In genomic region chr6:17846762-17847161, GRCh38 we compare ENCODE assay signal across 35 cellular contexts.
"Had no signal": no experiment of that assay in that cellular context is flagged by ENCODE, and none has a peak within 500 bp of the region (broad histone marks: within the 10 kb centered on the region; RNA-seq: fewer than 3 reads in every experiment).

No MANE protein-coding gene starts in this region.

- H3K4me3 ChIP-seq: ascending aorta, cardiac muscle cell had no signal

- H3K4me1 Mint-ChIP-seq: activated B cell treated with CpG ODN at 0.5 μM for 24 hours; activated CD4-positive, alpha-beta T cell treated with anti-CD3 and anti-CD28 coated beads, Interleukin-2, amount 10 ng/mL, durations not matched to agents 24 days and 14 days; activated naive CD4-positive, alpha-beta T cell treated with anti-CD3 and anti-CD28 coated beads, Interleukin-2, amount 50 U/mL, for 24 hours; activated naive CD8-positive, alpha-beta T cell treated with anti-CD3 and anti-CD28 coated beads, Interleukin-2, amount 10 ng/mL, durations not matched to agents 7 days and 5 days; activated naive CD8-positive, alpha-beta T cell treated with anti-CD3 and anti-CD28 coated beads, Interleukin-2, amount 50 U/mL, for 24 hours; brain had no signal

- ATAC-seq: activated CD8-positive, alpha-beta memory T cell treated with anti-CD3 and anti-CD28 coated beads, Interleukin-2, amount 10 ng/mL, durations not matched to agents 7 days and 5 days; activated CD8-positive, alpha-beta T cell treated with anti-CD3 and anti-CD28 coated beads, Interleukin-2, amount 10 ng/mL, durations not matched to agents 7 days and 5 days; activated naive CD8-positive, alpha-beta T cell treated with anti-CD3 and anti-CD28 coated beads, Interleukin-2, amount 50 U/mL, for 24 hours had no signal

- H3K4me3 Mint-ChIP-seq: activated B cell treated with CpG ODN at 0.5 μM for 24 hours; activated CD4-positive, alpha-beta memory T cell treated with anti-CD3 and anti-CD28 coated beads, Interleukin-2, amount 10 ng/mL, durations not matched to agents 7 days and 5 days; activated CD4-positive, alpha-beta T cell treated with anti-CD3 and anti-CD28 coated beads, Interleukin-2, amount 10 ng/mL, durations not matched to agents 24 days and 14 days; activated CD8-positive, alpha-beta memory T cell treated with anti-CD3 and anti-CD28 coated beads, Interleukin-2, amount 10 ng/mL, durations not matched to agents 7 days and 5 days; activated CD8-positive, alpha-beta T cell treated with anti-CD3 and anti-CD28 coated beads, Interleukin-2, amount 10 ng/mL, durations not matched to agents 7 days and 5 days; activated naive CD4-positive, alpha-beta T cell treated with anti-CD3 and anti-CD28 coated beads, Interleukin-2, amount 10 ng/mL, durations not matched to agents 7 days and 5 days; activated naive CD4-positive, alpha-beta T cell treated with anti-CD3 and anti-CD28 coated beads, Interleukin-2, amount 50 U/mL, for 24 hours; activated naive CD8-positive, alpha-beta T cell; activated naive CD8-positive, alpha-beta T cell treated with anti-CD3 and anti-CD28 coated beads, Interleukin-2, amount 10 ng/mL, durations not matched to agents 7 days and 5 days; activated naive CD8-positive, alpha-beta T cell treated with anti-CD3 and anti-CD28 coated beads, Interleukin-2, amount 50 U/mL, for 24 hours; activated T-cell treated with anti-CD3 and anti-CD28 coated beads, Interleukin-2, amount 50 U/mL, for 24 hours; brain; T-helper 1 cell treated with Interleukin-12 subunit alpha and Interleukin-12 subunit beta and Interleukin-4 antibody, amounts not matched to agents 30 μg/mL and 1 μg/mL, for 36 hours; T-helper 2 cell treated with Interferon-gamma antibody and Interleukin-4, amounts not matched to agents 5 μg/mL and 100 μg/mL, for 36 hours had no signal

- H3K27me3 ChIP-seq: ascending aorta, cardiac muscle cell had no signal

- H3K27ac ChIP-seq: ascending aorta, cardiac muscle cell, VCaP had no signal

- DNase-seq: activated B cell treated with CpG ODN at 0.5 μM for 24 hours; activated CD4-positive, alpha-beta memory T cell treated with anti-CD3 and anti-CD28 coated beads, Interleukin-2, amount 10 ng/mL, durations not matched to agents 7 days and 5 days; activated CD4-positive, alpha-beta T cell treated with anti-CD3 and anti-CD28 coated beads for 4 hours; activated CD4-positive, alpha-beta T cell treated with anti-CD3 and anti-CD28 coated beads, Interleukin-2, amount 10 ng/mL, durations not matched to agents 24 days and 14 days; activated CD4-positive, alpha-beta T cell treated with anti-CD3 and anti-CD28 coated beads, Interleukin-2, amount 50 U/mL, for 48 hours; activated CD4-positive, CD25-positive, alpha-beta regulatory T cell treated with anti-CD3 and anti-CD28 coated beads, Interleukin-2, amount 50 U/mL, for 72 hours; activated CD8-positive, alpha-beta memory T cell treated with anti-CD3 and anti-CD28 coated beads for 24 hours; activated CD8-positive, alpha-beta memory T cell treated with anti-CD3 and anti-CD28 coated beads, Interleukin-2, amount 10 ng/mL, durations not matched to agents 7 days and 5 days; activated CD8-positive, alpha-beta memory T cell treated with anti-CD3 and anti-CD28 coated beads, Interleukin-2, amount 50 U/mL, for 48 hours; activated CD8-positive, alpha-beta T cell treated with anti-CD3 and anti-CD28 coated beads, Interleukin-2, amount 10 ng/mL, durations not matched to agents 7 days and 5 days; activated effector memory CD4-positive, alpha-beta T cell treated with Interleukin-2 at 50 U/mL for 16 hours; activated gamma-delta T cell; activated naive CD4-positive, alpha-beta T cell treated with anti-CD3 and anti-CD28 coated beads, Interleukin-2, amount 10 ng/mL, durations not matched to agents 7 days and 5 days; activated naive CD4-positive, alpha-beta T cell treated with Interleukin-2 at 50 U/mL for 16 hours; activated naive CD8-positive, alpha-beta T cell treated with anti-CD3 and anti-CD28 coated beads, Interleukin-2, amount 10 ng/mL, durations not matched to agents 7 days and 5 days; activated naive CD8-positive, alpha-beta T cell treated with anti-CD3 and anti-CD28 coated beads, Interleukin-2, amount 50 U/mL, for 24 hours; activated T-cell treated with anti-CD3 and anti-CD28 coated beads, Interleukin-2, amount 50 U/mL, for 24 hours; activated T-cell treated with anti-CD3 and anti-CD28 coated beads, Interleukin-2, amount 50 U/mL, for 48 hours; amygdala; anterior cingulate cortex; central memory CD4-positive, alpha-beta T cell; T-helper 1 cell; T-helper 2 cell; T-helper 9 cell had no signal

- H3K9me3 Mint-ChIP-seq: activated B cell treated with CpG ODN at 0.5 μM for 24 hours; activated CD4-positive, alpha-beta memory T cell treated with anti-CD3 and anti-CD28 coated beads, Interleukin-2, amount 10 ng/mL, durations not matched to agents 7 days and 5 days; activated CD4-positive, alpha-beta T cell treated with anti-CD3 and anti-CD28 coated beads, Interleukin-2, amount 10 ng/mL, durations not matched to agents 24 days and 14 days; activated naive CD4-positive, alpha-beta T cell treated with anti-CD3 and anti-CD28 coated beads, Interleukin-2, amount 10 ng/mL, durations not matched to agents 7 days and 5 days; activated naive CD4-positive, alpha-beta T cell treated with anti-CD3 and anti-CD28 coated beads, Interleukin-2, amount 50 U/mL, for 24 hours; activated naive CD8-positive, alpha-beta T cell treated with anti-CD3 and anti-CD28 coated beads, Interleukin-2, amount 10 ng/mL, durations not matched to agents 7 days and 5 days; activated naive CD8-positive, alpha-beta T cell treated with anti-CD3 and anti-CD28 coated beads, Interleukin-2, amount 50 U/mL, for 24 hours; activated T-cell treated with anti-CD3 and anti-CD28 coated beads, Interleukin-2, amount 50 U/mL, for 24 hours; activated T-helper 2 cell treated with anti-CD3 and anti-CD28 coated beads, Interferon-gamma antibody, Interleukin-2, Interleukin-4, amounts not matched to agents 10 μg/mL and 5 μg/mL and 100 μg/mL, durations not matched to agents 14 hours and 24 hours and 36 hours; brain; T-helper 1 cell treated with Interleukin-12 subunit alpha and Interleukin-12 subunit beta and Interleukin-4 antibody, amounts not matched to agents 30 μg/mL and 1 μg/mL, for 36 hours; T-helper 2 cell treated with Interferon-gamma antibody and Interleukin-4, amounts not matched to agents 5 μg/mL and 100 μg/mL, for 36 hours had no signal

- H3K27me3 Mint-ChIP-seq: activated B cell treated with CpG ODN at 0.5 μM for 24 hours; activated naive CD4-positive, alpha-beta T cell treated with anti-CD3 and anti-CD28 coated beads, Interleukin-2, amount 10 ng/mL, durations not matched to agents 7 days and 5 days; activated naive CD8-positive, alpha-beta T cell; brain had no signal

- H3K27ac Mint-ChIP-seq: activated B cell treated with CpG ODN at 0.5 μM for 24 hours; activated CD4-positive, alpha-beta memory T cell treated with anti-CD3 and anti-CD28 coated beads, Interleukin-2, amount 10 ng/mL, durations not matched to agents 7 days and 5 days; activated CD4-positive, alpha-beta T cell treated with anti-CD3 and anti-CD28 coated beads, Interleukin-2, amount 10 ng/mL, durations not matched to agents 24 days and 14 days; activated CD8-positive, alpha-beta memory T cell treated with anti-CD3 and anti-CD28 coated beads, Interleukin-2, amount 10 ng/mL, durations not matched to agents 7 days and 5 days; activated CD8-positive, alpha-beta T cell treated with anti-CD3 and anti-CD28 coated beads, Interleukin-2, amount 10 ng/mL, durations not matched to agents 7 days and 5 days; activated naive CD4-positive, alpha-beta T cell treated with anti-CD3 and anti-CD28 coated beads, Interleukin-2, amount 10 ng/mL, durations not matched to agents 7 days and 5 days; activated naive CD4-positive, alpha-beta T cell treated with anti-CD3 and anti-CD28 coated beads, Interleukin-2, amount 50 U/mL, for 24 hours; activated naive CD8-positive, alpha-beta T cell; activated naive CD8-positive, alpha-beta T cell treated with anti-CD3 and anti-CD28 coated beads, Interleukin-2, amount 10 ng/mL, durations not matched to agents 7 days and 5 days; activated naive CD8-positive, alpha-beta T cell treated with anti-CD3 and anti-CD28 coated beads, Interleukin-2, amount 50 U/mL, for 24 hours; activated T-cell treated with anti-CD3 and anti-CD28 coated beads, Interleukin-2, amount 50 U/mL, for 24 hours; activated T-helper 2 cell treated with anti-CD3 and anti-CD28 coated beads, Interferon-gamma antibody, Interleukin-2, Interleukin-4, amounts not matched to agents 10 μg/mL and 5 μg/mL and 100 μg/mL, durations not matched to agents 14 hours and 24 hours and 36 hours; T-helper 1 cell treated with Interleukin-12 subunit alpha and Interleukin-12 subunit beta and Interleukin-4 antibody, amounts not matched to agents 30 μg/mL and 1 μg/mL, for 36 hours; T-helper 2 cell treated with Interferon-gamma antibody and Interleukin-4, amounts not matched to agents 5 μg/mL and 100 μg/mL, for 36 hours had no signal

- FAIRE-seq: bronchial epithelial cell, TTC549 had no signal

- H3K9me3 ChIP-seq: ascending aorta had no signal

- H3K36me3 Mint-ChIP-seq: activated CD8-positive, alpha-beta memory T cell treated with anti-CD3 and anti-CD28 coated beads, Interleukin-2, amount 10 ng/mL, durations not matched to agents 7 days and 5 days; activated naive CD4-positive, alpha-beta T cell treated with anti-CD3 and anti-CD28 coated beads, Interleukin-2, amount 10 ng/mL, durations not matched to agents 7 days and 5 days; activated naive CD4-positive, alpha-beta T cell treated with anti-CD3 and anti-CD28 coated beads, Interleukin-2, amount 50 U/mL, for 24 hours; activated naive CD8-positive, alpha-beta T cell; activated naive CD8-positive, alpha-beta T cell treated with anti-CD3 and anti-CD28 coated beads, Interleukin-2, amount 10 ng/mL, durations not matched to agents 7 days and 5 days had no signal
